ENCODE assay signal across 1 cellular context in genomic region chr20:10674684-10675455, GRCh38.
TF ChIP-seq lines count a peak whose summit lies in the region.

No MANE protein-coding gene starts in this region.

TF ChIP-seq in WTC11, 78 proteins besides CTCF, POLR2A, EP300 and RAD21 (continued from another document):
- TF ChIP-seq, protein P1, sequence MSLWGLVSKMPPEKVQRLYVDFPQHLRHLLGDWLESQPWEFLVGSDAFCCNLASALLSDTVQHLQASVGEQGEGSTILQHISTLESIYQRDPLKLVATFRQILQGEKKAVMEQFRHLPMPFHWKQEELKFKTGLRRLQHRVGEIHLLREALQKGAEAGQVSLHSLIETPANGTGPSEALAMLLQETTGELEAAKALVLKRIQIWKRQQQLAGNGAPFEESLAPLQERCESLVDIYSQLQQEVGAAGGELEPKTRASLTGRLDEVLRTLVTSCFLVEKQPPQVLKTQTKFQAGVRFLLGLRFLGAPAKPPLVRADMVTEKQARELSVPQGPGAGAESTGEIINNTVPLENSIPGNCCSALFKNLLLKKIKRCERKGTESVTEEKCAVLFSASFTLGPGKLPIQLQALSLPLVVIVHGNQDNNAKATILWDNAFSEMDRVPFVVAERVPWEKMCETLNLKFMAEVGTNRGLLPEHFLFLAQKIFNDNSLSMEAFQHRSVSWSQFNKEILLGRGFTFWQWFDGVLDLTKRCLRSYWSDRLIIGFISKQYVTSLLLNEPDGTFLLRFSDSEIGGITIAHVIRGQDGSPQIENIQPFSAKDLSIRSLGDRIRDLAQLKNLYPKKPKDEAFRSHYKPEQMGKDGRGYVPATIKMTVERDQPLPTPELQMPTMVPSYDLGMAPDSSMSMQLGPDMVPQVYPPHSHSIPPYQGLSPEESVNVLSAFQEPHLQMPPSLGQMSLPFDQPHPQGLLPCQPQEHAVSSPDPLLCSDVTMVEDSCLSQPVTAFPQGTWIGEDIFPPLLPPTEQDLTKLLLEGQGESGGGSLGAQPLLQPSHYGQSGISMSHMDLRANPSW (CRISPR knock-in tag; conservative IDR thresholded peaks at IDR 0.05; ENCODE audit: low read depth) = no peak
- TF ChIP-seq ARID4B (CRISPR knock-in tag; IDR thresholded peaks at IDR 0.05; ENCODE audit: borderline replicate concordance) (0 out of 2 replicates have a peak, but pooled peaks have one; percentile 19), GTF2I (CRISPR knock-in tag; conservative IDR thresholded peaks at IDR 0.05) (no peak)
